In genomic region chr14:93936245-93936644, GRCh38 we compare ENCODE assay signal across 8 cellular contexts. TPM values are rescaled to one million over a fixed set of nuclear protein-coding genes. Genes with fewer than 3 reads are reported as not detected.
DNase-seq lines count a peak whose midpoint lies in the region; ATAC-seq and TF ChIP-seq lines count a peak whose summit lies in the region.

No MANE protein-coding gene starts in this region.

- TF ChIP-seq CTCF in astrocyte of the cerebellum (IDR thresholded peaks at IDR 0.05; ENCODE audit: low read depth, low read length, missing control alignments) = peak; percentile 56
- peak; percentile 36 to 46 (median 44) for TF ChIP-seq CTCF in nephron (IDR thresholded peaks at IDR 0.05; ENCODE audit: unreplicated experiment in 3 of 3)

- DNase-seq in NCI-H510A treated with DMSO at 0.1 percent for 48 hours (lab: John Stamatoyannopoulos, UW) (peak; percentile 43), NCI-H510A (lab: John Stamatoyannopoulos, UW) (no peak), MV-4-11 (lab: John Stamatoyannopoulos, UW) (peak; percentile 6), astrocyte of the cerebellum (ENCODE audit: low read depth) (no peak), pons (ENCODE audit: low spot score) (no peak)
- no peak for DNase-seq in CD8-positive, alpha-beta memory T cell

- peaks cover 68% of the 10 kb centered on the region for H3K27me3 Mint-ChIP-seq in nephron (ENCODE audit: low read depth)
- peaks cover 0 to 5% of the 10 kb centered on the region in 2 donors for H3K27me3 Mint-ChIP-seq in CD8-positive, alpha-beta memory T cell

- no peak for ATAC-seq in GM21825 (IDR thresholded peaks at IDR 0.05; ENCODE audit: unreplicated experiment)

- H3K27me3 ChIP-seq in CD8-positive, alpha-beta memory T cell (ENCODE audit: insufficient read depth, low read length, poor library complexity, severe bottlenecking) = no peaks in the 10 kb centered on the region

- POLR2A ChIA-PET in CD8-positive, alpha-beta memory T cell (lab: Charles Lee) = no interaction called here

- H3K4me1 ChIP-seq in CD8-positive, alpha-beta memory T cell (ENCODE audit: insufficient read depth, low read length) = no peaks in the 10 kb centered on the region

- no peaks in the 10 kb centered on the region for H3K36me3 ChIP-seq in CD8-positive, alpha-beta memory T cell (ENCODE audit: insufficient read depth, low read length)

- H3K36me3 Mint-ChIP-seq in nephron (ENCODE audit: low read depth) = no peaks in the 10 kb centered on the region
- H3K36me3 Mint-ChIP-seq in CD8-positive, alpha-beta memory T cell = peaks cover 0 to 68% (median 4%) of the 10 kb centered on the region in 3 donors

- H3K9me3 ChIP-seq in CD8-positive, alpha-beta memory T cell (ENCODE audit: low read length) = no peaks in the 10 kb centered on the region

- H3K4me3 ChIP-seq in astrocyte of the cerebellum (ENCODE audit: low read depth, low read length) = no peak overlapping the region
- H3K4me3 ChIP-seq in CD8-positive, alpha-beta memory T cell (ENCODE audit: low read length) = no peak overlapping the region

- CTCF ChIA-PET in CD8-positive, alpha-beta memory T cell (lab: Charles Lee) = interaction anchor here (1.3 to 21.3 kb wide), 4 partner anchors 35 to 245 kb away, joined by 5 to 945 read pairs (median 140); partner anchors contain the start of genes ASB2 and CCDC197

- in situ Hi-C loops in astrocyte of the cerebellum (cut with HindIII; ENCODE audit: low sequenced_read_pairs) = no loop called here

- no peaks in the 10 kb centered on the region for H3K9me3 Mint-ChIP-seq in nephron
- H3K9me3 Mint-ChIP-seq in CD8-positive, alpha-beta memory T cell = no peaks in the 10 kb centered on the region

- H3K4me1 Mint-ChIP-seq in nephron = peaks cover 1% of the 10 kb centered on the region
- peaks cover 5 to 21% (median 6%) of the 10 kb centered on the region in 3 donors for H3K4me1 Mint-ChIP-seq in CD8-positive, alpha-beta memory T cell

- H3K4me3 Mint-ChIP-seq in nephron = no peak overlapping the region
- H3K4me3 Mint-ChIP-seq in CD8-positive, alpha-beta memory T cell = no peak overlapping the region

- H3K27ac Mint-ChIP-seq in nephron = no peak overlapping the region
- H3K27ac Mint-ChIP-seq in CD8-positive, alpha-beta memory T cell = no peak overlapping the region

- H3K27ac ChIP-seq in CD8-positive, alpha-beta memory T cell (ENCODE audit: low read depth, low read length) = no peak overlapping the region

RNA-seq across cellular contexts. Expression of gene FAM181A, which starts 9.1 kb away (rescaled TPM):
- total RNA-seq in CD8-positive, alpha-beta memory T cell = not detected
- polyA plus RNA-seq in CD8-positive, alpha-beta memory T cell = not detected

RNA-seq across cellular contexts. Expression of gene ASB2, which starts 40.1 kb away (rescaled TPM):
- total RNA-seq in CD8-positive, alpha-beta memory T cell = 10 to 100 TPM; 93.5 to 98.0 TPM
- 4.8 TPM for polyA plus RNA-seq in CD8-positive, alpha-beta memory T cell

Comparison
In these comparisons a context has a peak if more than half of its experiments do, and no peak if none do; other contexts are left out.
1. DNase-seq: peak in NCI-H510A treated with DMSO at 0.1 percent for 48 hours (single experiment) and MV-4-11 (single experiment); none in NCI-H510A (single experiment), astrocyte of the cerebellum (single experiment), CD8-positive, alpha-beta memory T cell (0 of 5) and pons (single experiment).